8 cellular contexts compared by ENCODE assay signal in genomic region chr14:89681086-89682018, GRCh38.
DNase-seq lines count a peak whose midpoint lies in the region; ATAC-seq and TF ChIP-seq lines count a peak whose summit lies in the region.

No MANE protein-coding gene starts in this region.

- WGBS in thymus = 26% methylated on average over 9 of the region's 9 CpGs

- ATAC-seq in GM19025 (IDR thresholded peaks at IDR 0.05; ENCODE audit: low read depth, unreplicated experiment) = peak; percentile 83
- ATAC-seq in HG03060 (IDR thresholded peaks at IDR 0.05; ENCODE audit: low read depth, unreplicated experiment) = peak; percentile 67
- ATAC-seq in activated CD4-positive, alpha-beta T cell treated with anti-CD3 and anti-CD28 coated beads for 36 hours = peak; percentile 88

- DNase-seq in activated CD4-positive, alpha-beta T cell treated with anti-CD3 and anti-CD28 coated beads for 36 hours = peak; percentile 81
- DNase-seq in inferior parietal cortex (ENCODE audit: extremely low spot score) (peak; percentile 53), OCI-M2 (lab: John Stamatoyannopoulos, UW; ENCODE audit: unreplicated experiment) (no peak), ascending aorta (ENCODE audit: low spot score in 2 of 2) (no peak)
- DNase-seq in effector CD8-positive, alpha-beta T cell (lab: John Stamatoyannopoulos, UW) = no peak

- intact Hi-C loops in activated CD4-positive, alpha-beta T cell treated with anti-CD3 and anti-CD28 coated beads for 36 hours (cut with DNase I, micrococcal nuclease) = loop anchor here (1.0 to 5.0 kb wide), 8 partner anchors 20 to 86 kb away; no protein-coding TSS in a partner anchor
- intact Hi-C loops in ascending aorta (cut with DNase I) = no loop called here

- H3K27me3 ChIP-seq in thymus (ENCODE audit: control insufficient read depth, insufficient read depth) = no peaks in the 10 kb centered on the region
- H3K27me3 ChIP-seq in ascending aorta = no peaks in the 10 kb centered on the region

- H3K27me3 Mint-ChIP-seq in activated CD4-positive, alpha-beta T cell treated with anti-CD3 and anti-CD28 coated beads for 36 hours = no peaks in the 10 kb centered on the region

- H3K4me1 ChIP-seq in thymus (ENCODE audit: control insufficient read depth, insufficient read depth, low read length) (no peaks in the 10 kb centered on the region), ascending aorta (no peaks in the 10 kb centered on the region)

- POLR2A ChIA-PET in activated CD4-positive, alpha-beta T cell treated with anti-CD3 and anti-CD28 coated beads for 36 hours (lab: Charles Lee) = interaction anchor here (0.8 to 0.9 kb wide), 2 partner anchors 40 kb away, joined by 3 to 4 read pairs; no protein-coding TSS in a partner anchor

- H3K27ac Mint-ChIP-seq in activated CD4-positive, alpha-beta T cell treated with anti-CD3 and anti-CD28 coated beads for 36 hours = peak overlapping the region; percentile 83

- CTCF ChIA-PET in activated CD4-positive, alpha-beta T cell treated with anti-CD3 and anti-CD28 coated beads for 36 hours (lab: Charles Lee) = interaction anchor here (0.6 to 1.2 kb wide), 5 partner anchors 14 to 259 kb away, joined by 3 read pairs; no protein-coding TSS in a partner anchor

- H3K4me1 Mint-ChIP-seq in activated CD4-positive, alpha-beta T cell treated with anti-CD3 and anti-CD28 coated beads for 36 hours = peaks cover 41% of the 10 kb centered on the region

- H3K27ac ChIP-seq in thymus (ENCODE audit: low read depth) = peak overlapping the region; percentile 61
- no peak overlapping the region for H3K27ac ChIP-seq in ascending aorta

- peak overlapping the region; percentile 58 for H3K4me3 Mint-ChIP-seq in activated CD4-positive, alpha-beta T cell treated with anti-CD3 and anti-CD28 coated beads for 36 hours

- H3K9me3 ChIP-seq in thymus (ENCODE audit: control insufficient read depth) (no peaks in the 10 kb centered on the region), ascending aorta (no peaks in the 10 kb centered on the region)

- H3K4me3 ChIP-seq in thymus (ENCODE audit: low read length) (no peak overlapping the region), ascending aorta (no peak overlapping the region)

- peaks cover 23% of the 10 kb centered on the region for H3K36me3 Mint-ChIP-seq in activated CD4-positive, alpha-beta T cell treated with anti-CD3 and anti-CD28 coated beads for 36 hours (ENCODE audit: low read depth)

- H3K36me3 ChIP-seq in thymus (ENCODE audit: control insufficient read depth, insufficient read depth) = no peaks in the 10 kb centered on the region
- H3K36me3 ChIP-seq in ascending aorta = no peaks in the 10 kb centered on the region

- peaks cover 21% of the 10 kb centered on the region for H3K9me3 Mint-ChIP-seq in activated CD4-positive, alpha-beta T cell treated with anti-CD3 and anti-CD28 coated beads for 36 hours (ENCODE audit: low read depth)

- TF ChIP-seq CTCF in ascending aorta (IDR thresholded peaks at IDR 0.05) = no peak

Comparison
In these comparisons a context has a peak if more than half of its experiments do, and no peak if none do; other contexts are left out.
1. DNase-seq: peak in activated CD4-positive, alpha-beta T cell treated with anti-CD3 and anti-CD28 coated beads for 36 hours (single experiment) and inferior parietal cortex (single experiment); none in effector CD8-positive, alpha-beta T cell (single experiment), OCI-M2 (single experiment) and ascending aorta (0 of 2).
2. Peak in every context shown above with its lines, with median percentiles within 50 percentile points of each other: ATAC-seq.